Comparison of ENCODE assay signal across 8 cellular contexts in genomic region chr10:43667317-43667731, GRCh38. TPM values are rescaled to one million over a fixed set of nuclear protein-coding genes. Genes with fewer than 3 reads are reported as not detected.
DNase-seq lines count a peak whose midpoint lies in the region; ATAC-seq, FAIRE-seq and TF ChIP-seq lines count a peak whose summit lies in the region.

No MANE protein-coding gene starts in this region.

- no peaks in the 10 kb centered on the region for H3K36me3 ChIP-seq in upper lobe of left lung

- peaks cover 0 to 10% (median 3%) of the 10 kb centered on the region in 4 donors for H3K4me1 ChIP-seq in upper lobe of left lung

- peak overlapping the region in 1 of 2 donors; percentile 28 for H3K4me3 ChIP-seq in cardiac fibroblast (replicated peaks in 1 of 2; ENCODE audit: low read depth in 2 of 2, low read length in 2 of 2)
- peak overlapping the region in 2 of 4 donors; percentile 23 to 34 for H3K4me3 ChIP-seq in upper lobe of left lung

- H3K27me3 ChIP-seq in upper lobe of left lung = peaks cover 0 to 11% (median 4%) of the 10 kb centered on the region in 4 donors

- no peaks in the 10 kb centered on the region for H3K9me3 ChIP-seq in upper lobe of left lung

- TF ChIP-seq CTCF in cardiac fibroblast (IDR thresholded peaks at IDR 0.05; ENCODE audit: low read depth, low read length) = peak; percentile 53
- peak in 5 of 6 experiments; percentile 23 to 53 (median 32) for TF ChIP-seq CTCF in upper lobe of left lung (IDR thresholded peaks at IDR 0.05)

- H3K36me3 Mint-ChIP-seq in activated T-cell treated with anti-CD3 and anti-CD28 coated beads, Interleukin-2, amount 50 U/mL, for 4 hours (ENCODE audit: insufficient read depth) = no peaks in the 10 kb centered on the region
- no peaks in the 10 kb centered on the region for H3K36me3 Mint-ChIP-seq in activated T-cell treated with anti-CD3 and anti-CD28 coated beads, Interleukin-2, amount 50 U/mL, for 24 hours (ENCODE audit: low read depth)

- no peak overlapping the region for H3K27ac ChIP-seq in upper lobe of left lung

- no peak for FAIRE-seq in H54 (lab: Jason Lieb, UNC)

- no peak for TF ChIP-seq EP300 in upper lobe of left lung (IDR thresholded peaks at IDR 0.05)

- no peak overlapping the region for H3K27ac Mint-ChIP-seq in activated T-cell treated with anti-CD3 and anti-CD28 coated beads, Interleukin-2, amount 50 U/mL, for 24 hours

- TF ChIP-seq POLR2A in upper lobe of left lung (IDR thresholded peaks at IDR 0.05) = no peak
- TF ChIP-seq POLR2A in H54 (IDR thresholded peaks at IDR 0.05; ENCODE audit: low read depth, low read length) = no peak

- no peak for DNase-seq in activated T-cell treated with anti-CD3 and anti-CD28 coated beads, Interleukin-2, amount 50 U/mL, for 4 hours
- no peak for DNase-seq in activated T-cell treated with anti-CD3 and anti-CD28 coated beads, Interleukin-2, amount 50 U/mL, for 24 hours
- DNase-seq in cardiac fibroblast (ENCODE audit: low read depth in 2 of 2) (peak; percentile 33 to 44), left lobe of liver (ENCODE audit: low spot score) (no peak), upper lobe of left lung (peak in 1 of 2 donors; percentile 78), H54 (ENCODE audit: insufficient read length, low spot score) (no peak)

- WGBS in upper lobe of left lung, 2 donors = 0 to 7% methylated on average over 3 to 22 of the region's 35 CpGs

- ATAC-seq in activated T-cell treated with anti-CD3 and anti-CD28 coated beads, Interleukin-2, amount 50 U/mL, for 4 hours = peak; percentile 29 to 41
- ATAC-seq in left lobe of liver (peak; percentile 61), upper lobe of left lung (ENCODE audit: low FRiP score in 2 of 2) (peak in 1 of 2 donors; percentile 66), GM18517 (IDR thresholded peaks at IDR 0.05; ENCODE audit: unreplicated experiment) (no peak), HG02938 (IDR thresholded peaks at IDR 0.05; ENCODE audit: unreplicated experiment) (no peak)

- peaks cover 7% of the 10 kb centered on the region for H3K4me1 Mint-ChIP-seq in activated T-cell treated with anti-CD3 and anti-CD28 coated beads, Interleukin-2, amount 50 U/mL, for 4 hours (ENCODE audit: low read depth)
- peaks cover 5% of the 10 kb centered on the region for H3K4me1 Mint-ChIP-seq in activated T-cell treated with anti-CD3 and anti-CD28 coated beads, Interleukin-2, amount 50 U/mL, for 24 hours (ENCODE audit: low read depth)

- H3K27me3 Mint-ChIP-seq in activated T-cell treated with anti-CD3 and anti-CD28 coated beads, Interleukin-2, amount 50 U/mL, for 4 hours (ENCODE audit: low read depth) = peaks cover 36% of the 10 kb centered on the region
- peaks cover 45% of the 10 kb centered on the region for H3K27me3 Mint-ChIP-seq in activated T-cell treated with anti-CD3 and anti-CD28 coated beads, Interleukin-2, amount 50 U/mL, for 24 hours

- H3K9me3 Mint-ChIP-seq in activated T-cell treated with anti-CD3 and anti-CD28 coated beads, Interleukin-2, amount 50 U/mL, for 4 hours = peaks cover 7% of the 10 kb centered on the region
- H3K9me3 Mint-ChIP-seq in activated T-cell treated with anti-CD3 and anti-CD28 coated beads, Interleukin-2, amount 50 U/mL, for 24 hours = no peaks in the 10 kb centered on the region

- no peak overlapping the region for H3K4me3 Mint-ChIP-seq in activated T-cell treated with anti-CD3 and anti-CD28 coated beads, Interleukin-2, amount 50 U/mL, for 4 hours
- H3K4me3 Mint-ChIP-seq in activated T-cell treated with anti-CD3 and anti-CD28 coated beads, Interleukin-2, amount 50 U/mL, for 24 hours = no peak overlapping the region

RNA-seq across cellular contexts. Expression of gene ZNF32, which starts 18.6 kb away (rescaled TPM):
- total RNA-seq in activated T-cell treated with anti-CD3 and anti-CD28 coated beads, Interleukin-2, amount 50 U/mL, for 4 hours = 10 to 100 TPM; 17.8 to 23.6 (median 22.4) TPM
- total RNA-seq in left lobe of liver (14.6 TPM), upper lobe of left lung (10 to 100 TPM; 16.8 to 36.8 (median 26.8) TPM)

Comparison
In these comparisons a context has a peak if more than half of its experiments do, and no peak if none do; other contexts are left out.
1. ATAC-seq: peak in activated T-cell treated with anti-CD3 and anti-CD28 coated beads, Interleukin-2, amount 50 U/mL, for 4 hours (2 of 2) and left lobe of liver (single experiment); none in GM18517 (single experiment) and HG02938 (single experiment).
2. DNase-seq: peak in cardiac fibroblast (2 of 2); none in activated T-cell treated with anti-CD3 and anti-CD28 coated beads, Interleukin-2, amount 50 U/mL, for 4 hours (single experiment), activated T-cell treated with anti-CD3 and anti-CD28 coated beads, Interleukin-2, amount 50 U/mL, for 24 hours (single experiment), left lobe of liver (single experiment) and H54 (single experiment).